In genomic region chr2:60641866-60642788, GRCh38 we compare ENCODE assay signal across 9 cellular contexts.
DNase-seq lines count a peak whose midpoint lies in the region; ATAC-seq and TF ChIP-seq lines count a peak whose summit lies in the region.
"Had no signal": no experiment of that assay in that cellular context is flagged by ENCODE, and none has a peak within 500 bp of the region (broad histone marks: within the 10 kb centered on the region; RNA-seq: fewer than 3 reads in every experiment).

No MANE protein-coding gene starts in this region.

- H3K4me3 ChIP-seq in GM12865 (ENCODE audit: low read depth, low read length), result no peak overlapping the region
- no peak overlapping the region for H3K4me3 ChIP-seq in HL-60 (replicated peaks; ENCODE audit: insufficient read depth, low read length)
- H3K4me3 ChIP-seq in upper lobe of left lung, result no peak overlapping the region

- no peaks in the 10 kb centered on the region for H3K36me3 ChIP-seq in upper lobe of left lung

- TF ChIP-seq EP300 in upper lobe of left lung (IDR thresholded peaks at IDR 0.05), result no peak

- H3K27me3 ChIP-seq in HL-60 (ENCODE audit: insufficient read depth, poor library complexity, severe bottlenecking) (no peaks in the 10 kb centered on the region), upper lobe of left lung (no peaks in the 10 kb centered on the region)

- no peaks in the 10 kb centered on the region for H3K9me3 ChIP-seq in upper lobe of left lung

- peak; percentile 10 for DNase-seq in AG09319 (ENCODE audit: extremely low read depth, low read depth)
- peak; percentile 70 for DNase-seq in GM12865 (ENCODE audit: low read depth)
- DNase-seq in HL-60 (ENCODE audit: low read depth in 1 of 2, low spot score in 1 of 2), result peak in 1 of 2 experiments; percentile 26
- peak; percentile 64 for DNase-seq in RPMI8226
- no peak for DNase-seq in chondrocyte (ENCODE audit: low spot score)
- DNase-seq in lung microvascular endothelial cell (ENCODE audit: low read depth in 2 of 2), result peak; percentile 66 to 70
- DNase-seq in upper lobe of left lung, result no peak

- H3K27ac ChIP-seq in HL-60 (replicated peaks) (no peak overlapping the region), upper lobe of left lung (no peak overlapping the region)

- no peaks in the 10 kb centered on the region for H3K4me1 Mint-ChIP-seq in chondrocyte (ENCODE audit: low read depth)

- no peak overlapping the region for H3K27ac Mint-ChIP-seq in chondrocyte (ENCODE audit: unreplicated experiment)
- H3K27ac Mint-ChIP-seq: IgD-negative memory B cell had no signal

- 24 to 28% methylated on average over 5 of the region's 5 CpGs for WGBS in upper lobe of left lung, 2 donors

- peaks cover 0 to 4% (median 0%) of the 10 kb centered on the region in 4 donors for H3K4me1 ChIP-seq in upper lobe of left lung

- H3K4me3 Mint-ChIP-seq in chondrocyte (ENCODE audit: unreplicated experiment), result no peak overlapping the region
- H3K4me3 Mint-ChIP-seq: IgD-negative memory B cell had no signal

- H3K9me3 Mint-ChIP-seq in chondrocyte (ENCODE audit: low read depth), result no peaks in the 10 kb centered on the region
- H3K9me3 Mint-ChIP-seq: IgD-negative memory B cell had no signal

- TF ChIP-seq POLR2A in upper lobe of left lung (IDR thresholded peaks at IDR 0.05), result no peak

- H3K27me3 Mint-ChIP-seq in chondrocyte (ENCODE audit: low read depth), result peaks cover 19% of the 10 kb centered on the region

- ATAC-seq in upper lobe of left lung (ENCODE audit: low FRiP score in 2 of 2), result peak in 1 of 2 donors; percentile 62
- ATAC-seq in HG03457 (IDR thresholded peaks at IDR 0.05; ENCODE audit: unreplicated experiment), result no peak

- no peaks in the 10 kb centered on the region for H3K36me3 Mint-ChIP-seq in chondrocyte (ENCODE audit: low read depth)

- TF ChIP-seq CTCF in AG09319 (IDR thresholded peaks at IDR 0.05; ENCODE audit: low read depth, low read length) (peak; percentile 66), GM12865 (IDR thresholded peaks at IDR 0.05; ENCODE audit: insufficient read depth, low read depth, low read length, missing control alignments) (peak; percentile 74), HL-60 (IDR thresholded peaks at IDR 0.05; ENCODE audit: insufficient read depth, low read length) (peak; percentile 42), chondrocyte (IDR thresholded peaks at IDR 0.05) (peak; percentile 87), upper lobe of left lung (IDR thresholded peaks at IDR 0.05) (peak; percentile 20 to 64 (median 48))

Comparison
In these comparisons a context has a peak if more than half of its experiments do, and no peak if none do; other contexts are left out.
1. DNase-seq: peak in AG09319 (single experiment), GM12865 (single experiment), RPMI8226 (single experiment) and lung microvascular endothelial cell (2 of 2); none in chondrocyte (single experiment) and upper lobe of left lung (0 of 2).
2. Peak in every context shown above with its lines, with median percentiles within 50 percentile points of each other: CTCF ChIP-seq.